In genomic region chr5:40410939-40411635, GRCh38 we compare ENCODE assay signal across 8 cellular contexts.
DNase-seq lines count a peak whose midpoint lies in the region; ATAC-seq and TF ChIP-seq lines count a peak whose summit lies in the region.

No MANE protein-coding gene starts in this region.

- CTCF ChIA-PET in activated naive CD4-positive, alpha-beta T cell treated with anti-CD3 and anti-CD28 coated beads for 36 hours (lab: Charles Lee), result interaction anchor here (0.7 to 3.6 kb wide), 16 partner anchors 8 to 265 kb away, joined by 3 to 18 read pairs (median 4); no protein-coding TSS in a partner anchor

- H3K4me3 Mint-ChIP-seq in activated naive CD4-positive, alpha-beta T cell treated with anti-CD3 and anti-CD28 coated beads for 36 hours, result peak overlapping the region; percentile 8
- H3K4me3 Mint-ChIP-seq in activated T-helper 2 cell treated with anti-CD3 and anti-CD28 coated beads, Interferon-gamma antibody, Interleukin-2, Interleukin-4, amounts not matched to agents 10 μg/mL and 5 μg/mL and 100 μg/mL, durations not matched to agents 14 hours and 24 hours and 36 hours (ENCODE audit: low read depth), result no peak overlapping the region
- peak overlapping the region; percentile 24 for H3K4me3 Mint-ChIP-seq in type B pancreatic cell

- DNase-seq in activated naive CD4-positive, alpha-beta T cell treated with anti-CD3 and anti-CD28 coated beads for 36 hours, result no peak
- no peak for DNase-seq in activated naive CD4-positive, alpha-beta T cell treated with anti-CD3 and anti-CD28 coated beads, Interleukin-2, amount 50 U/mL, for 16 hours
- no peak for DNase-seq in activated T-helper 2 cell treated with anti-CD3 and anti-CD28 coated beads, Interferon-gamma antibody, Interleukin-2, Interleukin-4, amounts not matched to agents 10 μg/mL and 5 μg/mL and 100 μg/mL, durations not matched to agents 14 hours and 24 hours and 36 hours (ENCODE audit: low spot score)
- DNase-seq in left kidney (ENCODE audit: low read depth, low spot score) (peak; percentile 15), type B pancreatic cell (ENCODE audit: extremely low spot score, unreplicated experiment) (no peak), amniotic stem cell (lab: John Stamatoyannopoulos, UW) (no peak)

- ATAC-seq in GM21390 (IDR thresholded peaks at IDR 0.05; ENCODE audit: unreplicated experiment) (no peak), GM18858 (IDR thresholded peaks at IDR 0.05; ENCODE audit: unreplicated experiment) (no peak)

- peaks cover 57% of the 10 kb centered on the region for H3K4me1 Mint-ChIP-seq in activated naive CD4-positive, alpha-beta T cell treated with anti-CD3 and anti-CD28 coated beads for 36 hours (ENCODE audit: low read depth)
- peaks cover 53% of the 10 kb centered on the region for H3K4me1 Mint-ChIP-seq in activated T-helper 2 cell treated with anti-CD3 and anti-CD28 coated beads, Interferon-gamma antibody, Interleukin-2, Interleukin-4, amounts not matched to agents 10 μg/mL and 5 μg/mL and 100 μg/mL, durations not matched to agents 14 hours and 24 hours and 36 hours (ENCODE audit: low read depth)
- peaks cover 4% of the 10 kb centered on the region for H3K4me1 Mint-ChIP-seq in type B pancreatic cell (ENCODE audit: unreplicated experiment)

- H3K27me3 Mint-ChIP-seq in activated naive CD4-positive, alpha-beta T cell treated with anti-CD3 and anti-CD28 coated beads for 36 hours (ENCODE audit: low read depth), result no peaks in the 10 kb centered on the region
- H3K27me3 Mint-ChIP-seq in activated T-helper 2 cell treated with anti-CD3 and anti-CD28 coated beads, Interferon-gamma antibody, Interleukin-2, Interleukin-4, amounts not matched to agents 10 μg/mL and 5 μg/mL and 100 μg/mL, durations not matched to agents 14 hours and 24 hours and 36 hours (ENCODE audit: low read depth), result no peaks in the 10 kb centered on the region
- peaks cover 9% of the 10 kb centered on the region for H3K27me3 Mint-ChIP-seq in type B pancreatic cell

- intact Hi-C loops in activated naive CD4-positive, alpha-beta T cell treated with anti-CD3 and anti-CD28 coated beads for 36 hours (cut with micrococcal nuclease), result loop anchor here (1.0 kb wide), 15 partner anchors 9 to 424 kb away; partner anchors contain the start of genes PTGER4 and RPL37
- intact Hi-C loops in activated T-helper 2 cell treated with anti-CD3 and anti-CD28 coated beads, Interferon-gamma antibody, Interleukin-2, Interleukin-4, amounts not matched to agents 10 μg/mL and 5 μg/mL and 100 μg/mL, durations not matched to agents 14 hours and 24 hours and 36 hours (cut with micrococcal nuclease), result loop anchor here (1.0 kb wide), 14 partner anchors 9 to 324 kb away; partner anchors contain the start of gene PTGER4

- peaks cover 15% of the 10 kb centered on the region for H3K36me3 Mint-ChIP-seq in activated naive CD4-positive, alpha-beta T cell treated with anti-CD3 and anti-CD28 coated beads for 36 hours (ENCODE audit: low read depth)
- H3K36me3 Mint-ChIP-seq in activated T-helper 2 cell treated with anti-CD3 and anti-CD28 coated beads, Interferon-gamma antibody, Interleukin-2, Interleukin-4, amounts not matched to agents 10 μg/mL and 5 μg/mL and 100 μg/mL, durations not matched to agents 14 hours and 24 hours and 36 hours (ENCODE audit: low read depth), result peaks cover 18% of the 10 kb centered on the region
- no peaks in the 10 kb centered on the region for H3K36me3 Mint-ChIP-seq in type B pancreatic cell

- TF ChIP-seq CTCF in type B pancreatic cell (conservative IDR thresholded peaks at IDR 0.05), result no peak

- H3K27ac Mint-ChIP-seq in activated naive CD4-positive, alpha-beta T cell treated with anti-CD3 and anti-CD28 coated beads for 36 hours, result peak overlapping the region; percentile 98
- H3K27ac Mint-ChIP-seq in activated T-helper 2 cell treated with anti-CD3 and anti-CD28 coated beads, Interferon-gamma antibody, Interleukin-2, Interleukin-4, amounts not matched to agents 10 μg/mL and 5 μg/mL and 100 μg/mL, durations not matched to agents 14 hours and 24 hours and 36 hours, result peak overlapping the region; percentile 90
- H3K27ac Mint-ChIP-seq in type B pancreatic cell, result peak overlapping the region; percentile 54

- H3K9me3 Mint-ChIP-seq in activated naive CD4-positive, alpha-beta T cell treated with anti-CD3 and anti-CD28 coated beads for 36 hours, result no peaks in the 10 kb centered on the region
- H3K9me3 Mint-ChIP-seq in activated T-helper 2 cell treated with anti-CD3 and anti-CD28 coated beads, Interferon-gamma antibody, Interleukin-2, Interleukin-4, amounts not matched to agents 10 μg/mL and 5 μg/mL and 100 μg/mL, durations not matched to agents 14 hours and 24 hours and 36 hours, result peaks cover 6% of the 10 kb centered on the region
- no peaks in the 10 kb centered on the region for H3K9me3 Mint-ChIP-seq in type B pancreatic cell
